ENCODE assay signal across 1 cellular context in genomic region chr11:100683107-100683506, GRCh38.
TF ChIP-seq lines count a peak whose summit lies in the region.

No MANE protein-coding gene starts in this region.

TF ChIP-seq in HepG2, 621 proteins besides CTCF, POLR2A, EP300 and RAD21:
- TF ChIP-seq CEBPB (IDR thresholded peaks at IDR 0.05; ENCODE audit: borderline replicate concordance, low read depth, low read length) (0 out of 2 replicates have a peak, but pooled peaks have one; percentile 1), ZNF451 (CRISPR knock-in tag; IDR thresholded peaks at IDR 0.05) (no peak)
TF ChIP-seq in HepG2: peak in this region for 1.
